In the genomic region with DNA sequence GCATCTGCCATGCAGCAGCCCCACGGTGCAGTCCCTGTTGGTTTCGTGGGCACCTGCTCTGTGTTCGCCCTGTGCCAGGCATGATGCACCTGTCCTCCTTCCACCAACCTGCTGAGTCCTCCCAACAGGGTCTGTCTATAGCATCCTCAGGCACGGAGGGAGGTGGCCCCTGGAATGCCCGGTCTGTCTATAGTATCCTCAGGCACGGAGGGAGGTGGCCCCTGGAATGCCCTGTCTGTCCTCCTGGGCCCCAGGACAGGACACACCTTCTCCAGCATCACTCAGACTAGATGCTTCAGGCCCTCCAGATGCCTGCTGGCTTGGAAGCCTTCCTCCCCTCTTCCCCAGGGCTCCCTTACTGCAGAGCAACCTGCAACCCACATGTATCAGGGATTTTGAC, we compare ENCODE assay signal across 9 cellular contexts. TPM values are rescaled to one million over a fixed set of nuclear protein-coding genes. Genes with fewer than 3 reads are reported as not detected.
A peak's percentile ranks its signal among the peaks of the same experiment; 100 is the strongest.
DNase-seq lines count a peak whose midpoint lies in the region; ATAC-seq and TF ChIP-seq lines count a peak whose summit lies in the region.
"Had no signal": no experiment of that assay in that cellular context is flagged by ENCODE, and none has a peak within 500 bp of the region (broad histone marks: within the 10 kb centered on the region; RNA-seq: fewer than 3 reads in every experiment).

No MANE protein-coding gene starts in this region.

- no peaks in the 10 kb centered on the region for H3K9me3 ChIP-seq in heart left ventricle

- no peaks in the 10 kb centered on the region for H3K9me3 Mint-ChIP-seq in effector memory CD8-positive, alpha-beta T cell
- H3K9me3 Mint-ChIP-seq in nephron = no peaks in the 10 kb centered on the region

- peaks cover 32 to 36% of the 10 kb centered on the region in 2 donors for H3K4me1 Mint-ChIP-seq in effector memory CD8-positive, alpha-beta T cell (ENCODE audit: low read depth in 2 of 2)
- peaks cover 22% of the 10 kb centered on the region for H3K4me1 Mint-ChIP-seq in nephron

- DNase-seq in heart left ventricle = no peak
- no peak for DNase-seq in left ventricle myocardium superior
- DNase-seq in effector memory CD8-positive, alpha-beta T cell = no peak
- no peak for DNase-seq in NCI-H146 (lab: John Stamatoyannopoulos, UW)
- no peak for DNase-seq in stimulated activated CD4-positive, alpha-beta T cell treated with anti-CD3 and anti-CD28 coated beads, Interleukin-2, amount 100 ng/mL, for 48 hours
- DNase-seq: AML-193 had no signal

- 58 to 68% (median 68%) methylated on average over 5 to 6 of the region's 6 CpGs for WGBS in heart left ventricle, 4 donors

- peaks cover 3 to 64% (median 36%) of the 10 kb centered on the region in 9 donors for H3K36me3 ChIP-seq in heart left ventricle

- peak in 1 of 4 donors; percentile 1 for ATAC-seq in heart left ventricle
- ATAC-seq in left ventricle myocardium superior = no peak
- no peak for ATAC-seq in effector memory CD8-positive, alpha-beta T cell (replicated peaks)
- no peak for ATAC-seq in HG03457 (IDR thresholded peaks at IDR 0.05; ENCODE audit: unreplicated experiment)
- ATAC-seq in GM18868 (IDR thresholded peaks at IDR 0.05; ENCODE audit: unreplicated experiment) = no peak

- H3K4me1 ChIP-seq in heart left ventricle = peaks cover 9 to 83% (median 65%) of the 10 kb centered on the region in 12 donors

- H3K27me3 ChIP-seq in heart left ventricle = no peaks in the 10 kb centered on the region

- H3K36me3 Mint-ChIP-seq in effector memory CD8-positive, alpha-beta T cell (ENCODE audit: insufficient read depth) = peaks cover 46% of the 10 kb centered on the region
- peaks cover 45% of the 10 kb centered on the region for H3K36me3 Mint-ChIP-seq in nephron (ENCODE audit: low read depth)

- H3K27ac Mint-ChIP-seq in effector memory CD8-positive, alpha-beta T cell = peak overlapping the region; percentile 85 to 87
- peak overlapping the region in 2 of 3 experiments; percentile 14 to 75 for H3K27ac Mint-ChIP-seq in nephron

- intact Hi-C loops in heart left ventricle (cut with DNase I) (no loop called here), left ventricle myocardium superior (cut with micrococcal nuclease) (no loop called here)

- no peaks in the 10 kb centered on the region for H3K27me3 Mint-ChIP-seq in effector memory CD8-positive, alpha-beta T cell
- no peaks in the 10 kb centered on the region for H3K27me3 Mint-ChIP-seq in nephron (ENCODE audit: low read depth)

- H3K4me3 Mint-ChIP-seq in effector memory CD8-positive, alpha-beta T cell = no peak overlapping the region
- no peak overlapping the region for H3K4me3 Mint-ChIP-seq in nephron

- no peak for TF ChIP-seq CTCF in heart left ventricle (IDR thresholded peaks at IDR 0.05)
- no peak for TF ChIP-seq CTCF in nephron (IDR thresholded peaks at IDR 0.05; ENCODE audit: unreplicated experiment in 3 of 3)

- peak overlapping the region in 1 of 12 donors; percentile 8 for H3K4me3 ChIP-seq in heart left ventricle

- H3K27ac ChIP-seq in heart left ventricle = peak overlapping the region; percentile 69 to 92 (median 84)

- TF ChIP-seq POLR2A in heart left ventricle (IDR thresholded peaks at IDR 0.05) = no peak

RNA-seq across cellular contexts. Expression of a gene that starts 9.9 kb away (rescaled TPM):
- total RNA-seq in heart left ventricle (10 to 100 TPM; 14.0 to 49.0 (median 27.3) TPM), left ventricle myocardium superior (39.7 TPM)
- polyA plus RNA-seq in heart left ventricle = 10 to 100 TPM; 24.2 to 41.5 TPM

RNA-seq across cellular contexts. Expression of a gene that starts 29.0 kb away (rescaled TPM):
- total RNA-seq in heart left ventricle = 10 to 100 TPM; 16.2 to 76.4 (median 28.8) TPM
- polyA plus RNA-seq in heart left ventricle = 10 to 100 TPM; 15.8 to 62.3 TPM
- 21.6 TPM for total RNA-seq in left ventricle myocardium superior

RNA-seq across cellular contexts. Expression of a gene that starts 29.2 kb away (rescaled TPM):
- total RNA-seq in heart left ventricle = 10 to 100 TPM in 7 of 9 donors, 1 to 10 TPM in 2; 9.5 to 16.7 (median 13.4) TPM
- polyA plus RNA-seq in heart left ventricle = 10 to 100 TPM; 11.5 to 12.6 TPM
- total RNA-seq in left ventricle myocardium superior = 16.6 TPM

RNA-seq across cellular contexts. Expression of a gene that starts 36.5 kb away (rescaled TPM):
- 10 to 100 TPM in 6 of 9 donors, 1 to 10 TPM in 3; 8.2 to 14.8 (median 10.6) TPM for total RNA-seq in heart left ventricle
- polyA plus RNA-seq in heart left ventricle = 10 to 100 TPM in 1 of 2 donors, 1 to 10 TPM in 1; 7.8 to 15.6 TPM
- total RNA-seq in left ventricle myocardium superior = 8.0 TPM

RNA-seq across cellular contexts. Expression of a gene that starts 36.6 kb away (rescaled TPM):
- total RNA-seq in heart left ventricle (10 to 100 TPM; 15.1 to 30.4 (median 22.6) TPM), left ventricle myocardium superior (17.4 TPM)
- 10 to 100 TPM; 10.6 to 35.1 TPM for polyA plus RNA-seq in heart left ventricle
